25 cellular contexts compared by ENCODE assay signal in genomic region chr6:47416396-47417345, GRCh38.
"Had no signal": no experiment of that assay in that cellular context is flagged by ENCODE, and none has a peak within 500 bp of the region (broad histone marks: within the 10 kb centered on the region; RNA-seq: fewer than 3 reads in every experiment).

No MANE protein-coding gene starts in this region.

- H3K4me3 Mint-ChIP-seq: memory B cell; mesothelial cell of epicardium; nephron; neural progenitor cell; stimulated activated effector memory CD8-positive, alpha-beta T cell treated with anti-CD3 and anti-CD28 coated beads, Interleukin-12 subunit alpha, Interleukin-12 subunit beta, amount 100 ng/mL, for 72 hours had no signal

- H3K4me2 ChIP-seq: neural progenitor cell, smooth muscle cell had no signal

- H3K4me3 ChIP-seq: dorsolateral prefrontal cortex, lung, mucosa of descending colon, neural progenitor cell, smooth muscle cell, stomach, thyroid gland, vagina had no signal

- H3K9me3 ChIP-seq: mucosa of descending colon, stomach, thyroid gland, vagina had no signal

- H3K79me2 ChIP-seq: parathyroid adenoma had no signal

- H3K9me3 Mint-ChIP-seq: memory B cell; mesothelial cell of epicardium; naive B cell; nephron; neural progenitor cell; stimulated activated effector memory CD8-positive, alpha-beta T cell treated with anti-CD3 and anti-CD28 coated beads, Interleukin-12 subunit alpha, Interleukin-12 subunit beta, amount 100 ng/mL, for 72 hours had no signal

- FAIRE-seq: frontal cortex, keratinocyte had no signal

- H3K9ac ChIP-seq: neural progenitor cell, parathyroid adenoma had no signal

- DNase-seq: dorsolateral prefrontal cortex; effector CD4-positive, alpha-beta T cell; head of caudate nucleus; mucosa of descending colon; naive B cell; stimulated activated CD4-positive, alpha-beta T cell treated with anti-CD3 and anti-CD28 coated beads, Interleukin-12 subunit alpha, Interleukin-12 subunit beta, amount 100 ng/mL, for 4 hours; stimulated activated CD4-positive, alpha-beta T cell treated with anti-CD3 and anti-CD28 coated beads, Interleukin-1b, Interleukin-23, amount 100 ng/mL, for 48 hours; stimulated activated CD4-positive, alpha-beta T cell treated with anti-CD3 and anti-CD28 coated beads, Interleukin-4, amount 100 ng/mL, for 1 hour; stimulated activated naive CD4-positive, alpha-beta T cell treated with Interleukin-2 at 50 U/mL for 16 hours; stomach; thyroid gland; trophoblast cell had no signal

- H3K27me3 Mint-ChIP-seq: memory B cell, naive B cell, progenitor cell of endocrine pancreas had no signal

- H3K4me1 ChIP-seq: neural progenitor cell, parathyroid adenoma had no signal

- H3K27me3 ChIP-seq: dorsolateral prefrontal cortex, neural progenitor cell, stomach, thyroid gland, vagina had no signal

- H3K27ac ChIP-seq: dorsolateral prefrontal cortex, neural progenitor cell, parathyroid adenoma, thyroid gland, vagina had no signal

- H3K27ac Mint-ChIP-seq: memory B cell; mesothelial cell of epicardium; nephron; neural progenitor cell; progenitor cell of endocrine pancreas; stimulated activated effector memory CD8-positive, alpha-beta T cell treated with anti-CD3 and anti-CD28 coated beads, Interleukin-12 subunit alpha, Interleukin-12 subunit beta, amount 100 ng/mL, for 72 hours had no signal

- ATAC-seq: mucosa of descending colon; sciatic nerve; stimulated activated effector memory CD8-positive, alpha-beta T cell treated with anti-CD3 and anti-CD28 coated beads, Interleukin-12 subunit alpha, Interleukin-12 subunit beta, amount 100 ng/mL, for 72 hours had no signal

- H3K36me3 ChIP-seq: neural progenitor cell, stomach, thyroid gland, vagina had no signal

- H3K36me3 Mint-ChIP-seq: mesothelial cell of epicardium, naive B cell, neural progenitor cell had no signal

- H2AFZ ChIP-seq: neural progenitor cell, parathyroid adenoma had no signal
